In genomic region chr14:105087963-105088811, GRCh38 we compare ENCODE assay signal across 9 cellular contexts. TPM values are rescaled to one million over a fixed set of nuclear protein-coding genes. Genes with fewer than 3 reads are reported as not detected.
A peak's percentile ranks its signal among the peaks of the same experiment; 100 is the strongest.
DNase-seq lines count a peak whose midpoint lies in the region; ATAC-seq and TF ChIP-seq lines count a peak whose summit lies in the region.
"Had no signal": no experiment of that assay in that cellular context is flagged by ENCODE, and none has a peak within 500 bp of the region (broad histone marks: within the 10 kb centered on the region; RNA-seq: fewer than 3 reads in every experiment).

No MANE protein-coding gene starts in this region.

- ATAC-seq in CD4-positive, CD25-positive, alpha-beta regulatory T cell (ENCODE audit: low read depth in 2 of 2), result no peak
- ATAC-seq in right lobe of liver (peak in 1 of 4 donors; percentile 23), HG02970 (IDR thresholded peaks at IDR 0.05; ENCODE audit: low FRiP score, unreplicated experiment) (no peak)
- no peak for ATAC-seq in activated CD4-positive, CD25-positive, alpha-beta regulatory T cell treated with anti-CD3 and anti-CD28 coated beads, Interleukin-2, amount 50 U/mL, for 24 hours

- TF ChIP-seq POLR2A in right lobe of liver (IDR thresholded peaks at IDR 0.05), result no peak

- peaks cover 28% of the 10 kb centered on the region for H3K4me1 ChIP-seq in CD4-positive, CD25-positive, alpha-beta regulatory T cell (ENCODE audit: control insufficient read depth, insufficient read depth, low read length, poor library complexity, severe bottlenecking)
- H3K4me1 ChIP-seq in right lobe of liver, result peaks cover 2 to 30% (median 16%) of the 10 kb centered on the region in 4 donors

- H3K9me3 Mint-ChIP-seq in CD4-positive, CD25-positive, alpha-beta regulatory T cell, result peaks cover 0 to 2% (median 0%) of the 10 kb centered on the region in 7 donors

- H3K36me3 ChIP-seq in CD4-positive, CD25-positive, alpha-beta regulatory T cell (ENCODE audit: control insufficient read depth, insufficient read depth, low read length), result no peaks in the 10 kb centered on the region
- H3K36me3 ChIP-seq in right lobe of liver, result no peaks in the 10 kb centered on the region

- H3K4me3 ChIP-seq in CD4-positive, CD25-positive, alpha-beta regulatory T cell (ENCODE audit: low read depth, low read length), result no peak overlapping the region
- H3K4me3 ChIP-seq in cardiac fibroblast (replicated peaks in 1 of 2; ENCODE audit: low read depth in 2 of 2, low read length in 2 of 2), result peak overlapping the region; percentile 2 to 13
- H3K4me3 ChIP-seq in right lobe of liver, result no peak overlapping the region

- H3K27ac Mint-ChIP-seq in CD4-positive, CD25-positive, alpha-beta regulatory T cell, result no peak overlapping the region

- H3K9me3 ChIP-seq in CD4-positive, CD25-positive, alpha-beta regulatory T cell (ENCODE audit: control insufficient read depth in 2 of 2, low read length in 2 of 2), result no peaks in the 10 kb centered on the region
- H3K9me3 ChIP-seq in right lobe of liver, result no peaks in the 10 kb centered on the region

- H3K27me3 Mint-ChIP-seq in CD4-positive, CD25-positive, alpha-beta regulatory T cell, result peaks cover 15% of the 10 kb centered on the region

- H3K4me3 Mint-ChIP-seq in CD4-positive, CD25-positive, alpha-beta regulatory T cell, result peak overlapping the region in 3 of 4 donors; percentile 56 to 78 (median 77)

- no peak for DNase-seq in CD4-positive, CD25-positive, alpha-beta regulatory T cell
- DNase-seq in M059J (ENCODE audit: low read depth), result peak; percentile 87
- DNase-seq in cardiac fibroblast (ENCODE audit: low read depth in 2 of 2), result peak; percentile 68 to 87
- peak in 2 of 3 donors; percentile 49 to 71 for DNase-seq in right lobe of liver
- DNase-seq in occipital lobe (lab: John Stamatoyannopoulos, UW), result no peak
- DNase-seq in Ammon's horn (ENCODE audit: low spot score), result no peak

- intact Hi-C loops in right lobe of liver (cut with DNase I), result loop anchor here in 1 of 2 donors (10.0 kb wide), 1 partner anchor 267 kb away; no protein-coding TSS in a partner anchor

- no peak overlapping the region for H3K27ac ChIP-seq in CD4-positive, CD25-positive, alpha-beta regulatory T cell (ENCODE audit: insufficient read depth, low read length, poor library complexity, severe bottlenecking)
- H3K27ac ChIP-seq in right lobe of liver, result no peak overlapping the region
- H3K27ac ChIP-seq: HL-60 had no signal

- no peaks in the 10 kb centered on the region for H3K36me3 Mint-ChIP-seq in CD4-positive, CD25-positive, alpha-beta regulatory T cell

- WGBS in right lobe of liver (ENCODE audit: insufficient coverage, low coverage, low lambda C conversion rate, missing lambda C conversion rate), result 22% methylated on average over 6 of the region's 44 CpGs

- H3K27me3 ChIP-seq in CD4-positive, CD25-positive, alpha-beta regulatory T cell (ENCODE audit: control insufficient read depth, insufficient read depth, low read length), result no peaks in the 10 kb centered on the region
- H3K27me3 ChIP-seq in right lobe of liver, result peaks cover 0 to 9% of the 10 kb centered on the region in 2 donors

- TF ChIP-seq CTCF in cardiac fibroblast (IDR thresholded peaks at IDR 0.05; ENCODE audit: low read depth, low read length), result no peak
- TF ChIP-seq CTCF in right lobe of liver (IDR thresholded peaks at IDR 0.05), result no peak

- H3K4me1 Mint-ChIP-seq in CD4-positive, CD25-positive, alpha-beta regulatory T cell, result peaks cover 3 to 37% (median 6%) of the 10 kb centered on the region in 4 donors

RNA-seq across cellular contexts. Expression of gene GPR132, which starts 23.0 kb away (rescaled TPM):
- total RNA-seq in CD4-positive, CD25-positive, alpha-beta regulatory T cell, result 94.5 TPM
- 10 to 100 TPM in 3 of 4 donors, 1 to 10 TPM in 1; 8.8 to 17.5 (median 14.6) TPM for polyA plus RNA-seq in CD4-positive, CD25-positive, alpha-beta regulatory T cell
- total RNA-seq in M059J (2014; rRNA removed; shearing (Covaris generic)), result 0.44 TPM in 1 of 2 replicates, not detected in the other
- total RNA-seq in right lobe of liver (under 1 TPM; 0.11 to 0.84 (median 0.39) TPM), occipital lobe (0.94 TPM)

Comparison
In these comparisons a context has a peak if more than half of its experiments do, and no peak if none do; other contexts are left out.
1. DNase-seq: peak in M059J (single experiment), cardiac fibroblast (2 of 2) and right lobe of liver (2 of 3); none in CD4-positive, CD25-positive, alpha-beta regulatory T cell (0 of 3), occipital lobe (single experiment) and Ammon's horn (single experiment).
2. H3K4me3 ChIP-seq: peak in cardiac fibroblast (2 of 2); none in CD4-positive, CD25-positive, alpha-beta regulatory T cell (single experiment) and right lobe of liver (0 of 3).
3. RNA of gene GPR132, which starts 23.0 kb away (total RNA-seq): 94.5 TPM in CD4-positive, CD25-positive, alpha-beta regulatory T cell (single experiment); 0.94 TPM in occipital lobe (single experiment), 0.11 to 0.84 TPM in right lobe of liver and 0.44 TPM in M059J; every median in the first group is over 10 times any median in the second.